ENCODE assay signal across 17 cellular contexts in the genomic region with DNA sequence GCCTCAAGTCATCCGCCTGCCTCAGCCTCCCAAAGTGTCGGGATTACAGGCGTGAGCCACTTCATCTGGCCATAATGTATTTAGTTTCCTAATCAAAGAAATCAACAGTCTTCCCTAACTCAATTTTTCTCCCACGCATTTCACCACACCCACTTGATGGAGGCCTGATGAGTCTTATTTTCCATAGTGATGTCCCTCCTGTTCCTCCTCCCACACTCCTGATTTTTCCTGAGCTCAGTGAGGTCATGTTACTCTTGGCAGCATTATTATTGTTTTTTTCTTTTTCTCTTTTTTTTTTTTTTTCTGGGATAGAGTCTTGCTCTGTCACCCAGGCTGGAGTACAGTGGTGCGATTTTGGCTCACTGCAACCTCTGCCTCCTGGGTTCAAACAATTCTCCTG. TPM values are rescaled to one million over a fixed set of nuclear protein-coding genes. Genes with fewer than 3 reads are reported as not detected.
DNase-seq lines count a peak whose midpoint lies in the region; ATAC-seq, FAIRE-seq and TF ChIP-seq lines count a peak whose summit lies in the region.
"Had no signal": no experiment of that assay in that cellular context is flagged by ENCODE, and none has a peak within 500 bp of the region (broad histone marks: within the 10 kb centered on the region; RNA-seq: fewer than 3 reads in every experiment).

No MANE protein-coding gene starts in this region.

- H3K4me3 Mint-ChIP-seq in activated T-helper 17 cell treated with anti-CD3 and anti-CD28 coated beads, Interleukin-2, amount 50 U/mL, for 72 hours, result no peak overlapping the region
- H3K4me3 Mint-ChIP-seq in activated CD8-positive, alpha-beta memory T cell treated with anti-CD3 and anti-CD28 coated beads, Interleukin-2, amount 10 ng/mL, durations not matched to agents 7 days and 5 days, result no peak overlapping the region
- H3K4me3 Mint-ChIP-seq: type B pancreatic cell had no signal

- H3K36me3 Mint-ChIP-seq in activated T-helper 17 cell treated with anti-CD3 and anti-CD28 coated beads, Interleukin-2, amount 50 U/mL, for 72 hours (ENCODE audit: low read depth), result peaks cover 96% of the 10 kb centered on the region
- peaks cover 64% of the 10 kb centered on the region for H3K36me3 Mint-ChIP-seq in activated CD8-positive, alpha-beta memory T cell treated with anti-CD3 and anti-CD28 coated beads, Interleukin-2, amount 10 ng/mL, durations not matched to agents 7 days and 5 days

- intact Hi-C loops in heart left ventricle (cut with DNase I), result loop anchor here in 2 of 10 donors (5.0 to 10.0 kb wide), 2 partner anchors 95 to 317 kb away; no protein-coding TSS in a partner anchor
- intact Hi-C loops in Right ventricle myocardium inferior (cut with DNase I), result no loop called here
- intact Hi-C loops in uterus (cut with DNase I; ENCODE audit: low total_unique reads), result no loop called here

- H3K9me3 ChIP-seq in heart left ventricle, result no peaks in the 10 kb centered on the region
- no peaks in the 10 kb centered on the region for H3K9me3 ChIP-seq in uterus
- H3K9me3 ChIP-seq: BE2C had no signal

- H3K4me1 ChIP-seq in heart left ventricle (peaks cover 0 to 6% (median 0%) of the 10 kb centered on the region in 12 donors), uterus (no peaks in the 10 kb centered on the region)
- H3K4me1 ChIP-seq: BE2C had no signal

- TF ChIP-seq POLR2A in heart left ventricle (IDR thresholded peaks at IDR 0.05), result no peak
- no peak for TF ChIP-seq POLR2A in uterus (IDR thresholded peaks at IDR 0.05)

- FAIRE-seq in urothelium cell line (lab: Jason Lieb, UNC), result no peak
- FAIRE-seq: bronchial epithelial cell had no signal

- peaks cover 21% of the 10 kb centered on the region for H3K4me1 Mint-ChIP-seq in activated T-helper 17 cell treated with anti-CD3 and anti-CD28 coated beads, Interleukin-2, amount 50 U/mL, for 72 hours
- peaks cover 16% of the 10 kb centered on the region for H3K4me1 Mint-ChIP-seq in activated CD8-positive, alpha-beta memory T cell treated with anti-CD3 and anti-CD28 coated beads, Interleukin-2, amount 10 ng/mL, durations not matched to agents 7 days and 5 days

- CTCF ChIA-PET in activated CD8-positive, alpha-beta memory T cell treated with anti-CD3 and anti-CD28 coated beads, Interleukin-2, amount 10 ng/mL, durations not matched to agents 7 days and 5 days (lab: Charles Lee), result interaction anchor here (1.5 kb wide), 1 partner anchor 11 kb away, joined by 5 read pairs; no protein-coding TSS in a partner anchor

- H3K27ac ChIP-seq in heart left ventricle (peak overlapping the region in 3 of 12 donors; percentile 26 to 52 (median 28)), uterus (peak overlapping the region; percentile 24 to 28), substantia nigra (ENCODE audit: low read depth, low read length, poor library complexity, severe bottlenecking) (no peak overlapping the region)

- H3K36me3 ChIP-seq in heart left ventricle (peaks cover 0 to 81% (median 22%) of the 10 kb centered on the region in 9 donors), uterus (no peaks in the 10 kb centered on the region)
- H3K36me3 ChIP-seq: BE2C had no signal

- H3K4me3 ChIP-seq in heart left ventricle (no peak overlapping the region), fibroblast of the aortic adventitia (ENCODE audit: low read depth, low read length) (no peak overlapping the region), uterus (no peak overlapping the region)
- H3K4me3 ChIP-seq: GM12878 had no signal

- WGBS in heart left ventricle, 4 donors, result 59 to 81% (median 68%) methylated on average over 5 of the region's 5 CpGs

- TF ChIP-seq CTCF in heart left ventricle (IDR thresholded peaks at IDR 0.05) (no peak), fibroblast of the aortic adventitia (IDR thresholded peaks at IDR 0.05; ENCODE audit: insufficient read depth, low read length) (no peak), uterus (IDR thresholded peaks at IDR 0.05) (no peak)

- H3K27me3 ChIP-seq in heart left ventricle (no peaks in the 10 kb centered on the region), uterus (no peaks in the 10 kb centered on the region)
- H3K27me3 ChIP-seq: BE2C had no signal

- no peaks in the 10 kb centered on the region for H3K27me3 Mint-ChIP-seq in activated T-helper 17 cell treated with anti-CD3 and anti-CD28 coated beads, Interleukin-2, amount 50 U/mL, for 72 hours
- no peaks in the 10 kb centered on the region for H3K27me3 Mint-ChIP-seq in activated CD8-positive, alpha-beta memory T cell treated with anti-CD3 and anti-CD28 coated beads, Interleukin-2, amount 10 ng/mL, durations not matched to agents 7 days and 5 days
- H3K27me3 Mint-ChIP-seq: type B pancreatic cell had no signal

- DNase-seq in heart left ventricle, result peak in 1 of 5 donors; percentile 23
- DNase-seq in Right ventricle myocardium inferior (ENCODE audit: missing footprints), result no peak
- peak; percentile 84 for DNase-seq in fibroblast of the aortic adventitia (ENCODE audit: low read depth)
- DNase-seq in uterus, result peak in 1 of 2 donors; percentile 46
- DNase-seq in substantia nigra (lab: John Stamatoyannopoulos, UW), result no peak
- DNase-seq in activated CD8-positive, alpha-beta memory T cell treated with anti-CD3 and anti-CD28 coated beads, Interleukin-2, amount 10 ng/mL, durations not matched to agents 7 days and 5 days, result no peak
- DNase-seq in urothelium cell line (ENCODE audit: low spot score), result no peak
- DNase-seq: BE2C, NCI-H146, NCI-H510A treated with DMSO at 0.1 percent for 48 hours, occipital lobe, T-helper 1 cell had no signal

- H3K27ac Mint-ChIP-seq in activated T-helper 17 cell treated with anti-CD3 and anti-CD28 coated beads, Interleukin-2, amount 50 U/mL, for 72 hours, result peak overlapping the region; percentile 73
- no peak overlapping the region for H3K27ac Mint-ChIP-seq in activated CD8-positive, alpha-beta memory T cell treated with anti-CD3 and anti-CD28 coated beads, Interleukin-2, amount 10 ng/mL, durations not matched to agents 7 days and 5 days
- H3K27ac Mint-ChIP-seq: type B pancreatic cell had no signal

- ATAC-seq in heart left ventricle, result peak; percentile 66 to 81 (median 79)
- no peak for ATAC-seq in Right ventricle myocardium inferior
- no peak for ATAC-seq in activated T-helper 17 cell treated with anti-CD3 and anti-CD28 coated beads, Interleukin-2, amount 50 U/mL, for 72 hours (replicated peaks)
- no peak for ATAC-seq in activated CD8-positive, alpha-beta memory T cell treated with anti-CD3 and anti-CD28 coated beads, Interleukin-2, amount 10 ng/mL, durations not matched to agents 7 days and 5 days
- ATAC-seq: GM12878, Panc1 had no signal

- H3K9me3 Mint-ChIP-seq in activated T-helper 17 cell treated with anti-CD3 and anti-CD28 coated beads, Interleukin-2, amount 50 U/mL, for 72 hours, result no peaks in the 10 kb centered on the region
- H3K9me3 Mint-ChIP-seq in activated CD8-positive, alpha-beta memory T cell treated with anti-CD3 and anti-CD28 coated beads, Interleukin-2, amount 10 ng/mL, durations not matched to agents 7 days and 5 days (ENCODE audit: low read depth), result no peaks in the 10 kb centered on the region
- H3K9me3 Mint-ChIP-seq: type B pancreatic cell had no signal

RNA-seq across cellular contexts. Expression of a gene that starts 8.9 kb away (rescaled TPM):
- total RNA-seq in heart left ventricle, result 10 to 100 TPM in 1 of 9 donors, 1 to 10 TPM in 8; 3.2 to 26.3 (median 7.6) TPM
- polyA plus RNA-seq in heart left ventricle, result 10 to 100 TPM in 1 of 2 donors, 1 to 10 TPM in 1; 8.5 to 24.4 TPM
- total RNA-seq in Right ventricle myocardium inferior, result 7.9 TPM
- 100 to 1,000 TPM in 1 of 2 donors, 10 to 100 TPM in 1; 94.3 to 186 TPM for total RNA-seq in activated T-helper 17 cell treated with anti-CD3 and anti-CD28 coated beads, Interleukin-2, amount 50 U/mL, for 72 hours
- 15.8 and 32.2 TPM in 2 replicates for total RNA-seq in fibroblast of the aortic adventitia (ENCODE audit: low replicate concordance)
- total RNA-seq in uterus, result 1 to 10 TPM in 3 of 4 donors, not detected in 1; 6.2 to 10.0 (median 6.2) TPM
- 100 to 1,000 TPM in 1 of 2 experiments, 10 to 100 TPM in 1; 98.2 to 124 TPM for total RNA-seq in activated CD8-positive, alpha-beta memory T cell treated with anti-CD3 and anti-CD28 coated beads, Interleukin-2, amount 10 ng/mL, durations not matched to agents 7 days and 5 days

RNA-seq across cellular contexts. Expression of a gene that starts 49.4 kb away (rescaled TPM):
- total RNA-seq in heart left ventricle (10 to 100 TPM; 35.2 to 48.2 (median 38.3) TPM), Right ventricle myocardium inferior (31.1 TPM), fibroblast of the aortic adventitia (ENCODE audit: low replicate concordance) (34.9 and 42.6 TPM in 2 replicates), uterus (100 to 1,000 TPM in 1 of 4 donors, 10 to 100 TPM in 3; 36.5 to 266 (median 70.7) TPM)
- polyA plus RNA-seq in heart left ventricle, result 10 to 100 TPM; 16.3 to 65.8 TPM
- total RNA-seq in activated T-helper 17 cell treated with anti-CD3 and anti-CD28 coated beads, Interleukin-2, amount 50 U/mL, for 72 hours, result 10 to 100 TPM; 51.7 to 52.5 TPM
- 10 to 100 TPM; 48.2 to 55.2 TPM for total RNA-seq in activated CD8-positive, alpha-beta memory T cell treated with anti-CD3 and anti-CD28 coated beads, Interleukin-2, amount 10 ng/mL, durations not matched to agents 7 days and 5 days

Comparison
In these comparisons a context has a peak if more than half of its experiments do, and no peak if none do; other contexts are left out.
1. ATAC-seq: peak in heart left ventricle (4 of 4); none in Right ventricle myocardium inferior (single experiment), activated T-helper 17 cell treated with anti-CD3 and anti-CD28 coated beads, Interleukin-2, amount 50 U/mL, for 72 hours (single experiment) and activated CD8-positive, alpha-beta memory T cell treated with anti-CD3 and anti-CD28 coated beads, Interleukin-2, amount 10 ng/mL, durations not matched to agents 7 days and 5 days (single experiment).